Comparison of ENCODE assay signal across 1 cellular context in the genomic region with DNA sequence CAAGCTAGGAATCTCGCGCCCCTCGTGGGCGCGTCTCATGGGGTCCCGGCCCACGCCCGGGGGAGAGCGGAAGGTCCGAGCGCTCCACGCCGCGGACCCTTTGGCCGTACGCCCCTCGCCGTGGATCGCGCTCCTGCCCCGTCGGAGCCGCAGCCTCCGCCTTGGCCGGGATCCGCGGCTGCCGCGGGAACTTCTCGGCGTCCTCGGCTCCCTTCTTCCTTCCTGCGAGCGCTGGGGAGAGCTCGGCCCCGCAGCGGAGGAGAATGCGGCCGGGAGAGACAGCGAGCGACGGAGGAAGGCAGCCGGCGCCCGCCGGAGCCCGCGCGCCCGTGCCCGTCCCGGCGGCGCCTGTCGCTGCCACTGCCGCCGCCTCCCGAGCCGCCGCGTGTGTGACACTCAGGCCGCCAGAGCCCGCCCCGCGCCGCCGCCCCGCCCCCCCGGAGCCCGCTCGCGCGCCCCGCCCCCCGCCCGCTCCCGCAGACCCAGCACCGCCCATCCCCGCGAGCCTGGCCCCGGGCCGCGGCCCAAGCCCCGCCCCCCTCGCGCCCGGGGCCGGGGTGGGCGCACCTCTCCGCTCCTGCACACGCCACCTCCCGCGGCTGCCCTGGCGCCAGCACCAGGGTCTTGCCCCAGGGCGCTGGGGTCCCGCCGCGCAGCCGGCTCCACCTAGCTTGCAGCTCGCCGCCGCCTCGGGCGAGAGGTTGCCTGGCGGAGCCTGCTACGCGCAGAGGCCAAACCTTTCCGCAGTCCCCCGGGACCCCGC.
A peak's percentile ranks its signal among the peaks of the same experiment; 100 is the strongest.
TF ChIP-seq lines count a peak whose summit lies in the region.

A gene with protein sequence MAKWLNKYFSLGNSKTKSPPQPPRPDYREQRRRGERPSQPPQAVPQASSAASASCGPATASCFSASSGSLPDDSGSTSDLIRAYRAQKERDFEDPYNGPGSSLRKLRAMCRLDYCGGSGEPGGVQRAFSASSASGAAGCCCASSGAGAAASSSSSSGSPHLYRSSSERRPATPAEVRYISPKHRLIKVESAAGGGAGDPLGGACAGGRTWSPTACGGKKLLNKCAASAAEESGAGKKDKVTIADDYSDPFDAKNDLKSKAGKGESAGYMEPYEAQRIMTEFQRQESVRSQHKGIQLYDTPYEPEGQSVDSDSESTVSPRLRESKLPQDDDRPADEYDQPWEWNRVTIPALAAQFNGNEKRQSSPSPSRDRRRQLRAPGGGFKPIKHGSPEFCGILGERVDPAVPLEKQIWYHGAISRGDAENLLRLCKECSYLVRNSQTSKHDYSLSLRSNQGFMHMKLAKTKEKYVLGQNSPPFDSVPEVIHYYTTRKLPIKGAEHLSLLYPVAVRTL (minus strand): TSS at position 362 of the 763 bp plus-strand sequence. CDS start 582 bp downstream, outside the sequence.

TF ChIP-seq in H1, 55 proteins besides CTCF, POLR2A, EP300 and RAD21:
- peak; percentile 53 for TF ChIP-seq KDM4A (IDR thresholded peaks at IDR 0.05; ENCODE audit: low read depth, low read length, severe bottlenecking)
- 0 out of 2 replicates have a peak, but pooled peaks have one; percentile 35 for TF ChIP-seq RBBP5 (IDR thresholded peaks at IDR 0.05; ENCODE audit: borderline replicate concordance, low read depth, low read length)
- TF ChIP-seq TAF1 (IDR thresholded peaks at IDR 0.05; ENCODE audit: low read depth, low read length), result peak; percentile 73
- TF ChIP-seq SP2 (IDR thresholded peaks at IDR 0.05; ENCODE audit: low read length), result no peak
- TF ChIP-seq PHF8 (conservative IDR thresholded peaks at IDR 0.05; ENCODE audit: low read depth, low read length), result peak; percentile 42
- TF ChIP-seq TBP (IDR thresholded peaks at IDR 0.05; ENCODE audit: low read depth, low read length), result peak; percentile 7; the same call in 1 of the 2 replicates
- no peak for TF ChIP-seq MAFK (IDR thresholded peaks at IDR 0.05; ENCODE audit: low read depth, low read length)
